1 cellular context compared by ENCODE assay signal in genomic region chr12:10033783-10034381, GRCh38.
TF ChIP-seq lines count a peak whose summit lies in the region.

No MANE protein-coding gene starts in this region.

TF ChIP-seq in endothelial cell of umbilical vein, 7 proteins besides CTCF, POLR2A, EP300 and RAD21:
- TF ChIP-seq MAX (IDR thresholded peaks at IDR 0.05; ENCODE audit: insufficient read depth, insufficient read length) (no peak), POLR2AphosphoS5 (IDR thresholded peaks at IDR 0.05; ENCODE audit: insufficient read depth, low read depth, low read length) (no peak), MYC (IDR thresholded peaks at IDR 0.05; ENCODE audit: low read depth, low read length) (no peak), JUN (IDR thresholded peaks at IDR 0.05; ENCODE audit: borderline replicate concordance, insufficient read depth, insufficient read length, low read depth) (no peak), FOS (IDR thresholded peaks at IDR 0.05; ENCODE audit: borderline replicate concordance, insufficient read depth, low read length) (no peak), GATA2 (IDR thresholded peaks at IDR 0.05; ENCODE audit: insufficient read depth, insufficient read length, low read depth, low read length) (no peak), EZH2 (IDR thresholded peaks at IDR 0.05; ENCODE audit: borderline replicate concordance, low read depth, low read length, severe bottlenecking) (no peak)
